1 cellular context compared by ENCODE assay signal in genomic region chr19:1253514-1254080, GRCh38.
TF ChIP-seq lines count a peak whose summit lies in the region.

No MANE protein-coding gene starts in this region.

TF ChIP-seq in HepG2, 621 proteins besides CTCF, POLR2A, EP300 and RAD21 (continued from another document and continues in another):
- TF ChIP-seq CEBPZ (IDR thresholded peaks at IDR 0.05; ENCODE audit: low read length) (no peak), HOXA5 (CRISPR knock-in tag; IDR thresholded peaks at IDR 0.05) (no peak; the same call in 1 of the 2 replicates), REPIN1 (CRISPR knock-in tag; IDR thresholded peaks at IDR 0.05; ENCODE audit: borderline replicate concordance, low read depth) (no peak; the same call in 1 of the 2 replicates), ATF7 (IDR thresholded peaks at IDR 0.05) (no peak), ATF7 (CRISPR knock-in tag; IDR thresholded peaks at IDR 0.05) (peak; percentile 12; the same call in 1 of the 2 replicates), SATB2 (CRISPR knock-in tag; IDR thresholded peaks at IDR 0.05) (no peak), TGIF2 (CRISPR knock-in tag; IDR thresholded peaks at IDR 0.05) (peak; percentile 51; the same call in 1 of the 2 replicates), MAF1 (CRISPR knock-in tag; IDR thresholded peaks at IDR 0.05; ENCODE audit: borderline replicate concordance) (no peak), MAFK (conservative IDR thresholded peaks at IDR 0.05 in 1 of 2, IDR thresholded peaks at IDR 0.05 in 1 of 2; ENCODE audit: low read length in 2 of 2) (no peak), ZNF790 (CRISPR knock-in tag; IDR thresholded peaks at IDR 0.05; ENCODE audit: borderline replicate concordance) (no peak), ZMAT5 (CRISPR knock-in tag; IDR thresholded peaks at IDR 0.05; ENCODE audit: borderline replicate concordance, low read depth) (no peak), RARA (CRISPR knock-in tag; IDR thresholded peaks at IDR 0.05) (peak; percentile 90), ARHGAP35 (CRISPR knock-in tag; IDR thresholded peaks at IDR 0.05; ENCODE audit: borderline replicate concordance) (no peak), ZUFSP (CRISPR knock-in tag; IDR thresholded peaks at IDR 0.05; ENCODE audit: borderline replicate concordance) (no peak), RFXAP (CRISPR knock-in tag; IDR thresholded peaks at IDR 0.05; ENCODE audit: borderline replicate concordance) (no peak), FOXC1 (CRISPR knock-in tag; IDR thresholded peaks at IDR 0.05; ENCODE audit: borderline replicate concordance) (peak; percentile 44; the same call in 1 of the 2 replicates), MEIS1 (CRISPR knock-in tag; IDR thresholded peaks at IDR 0.05; ENCODE audit: borderline replicate concordance) (no peak), AGO1 (IDR thresholded peaks at IDR 0.05; ENCODE audit: low read depth, low read length, poor library complexity, severe bottlenecking) (peak; percentile 32), TCF12 (IDR thresholded peaks at IDR 0.05) (no peak), TCF12 (CRISPR knock-in tag; IDR thresholded peaks at IDR 0.05) (0 out of 2 replicates have a peak, but pooled peaks have one; percentile 67), NFYC (CRISPR knock-in tag; IDR thresholded peaks at IDR 0.05) (no peak), ZSCAN30 (CRISPR knock-in tag; IDR thresholded peaks at IDR 0.05) (no peak), FOXA3 (CRISPR knock-in tag; IDR thresholded peaks at IDR 0.05) (peak; percentile 76), ZNF660 (CRISPR knock-in tag; IDR thresholded peaks at IDR 0.05; ENCODE audit: borderline replicate concordance, low read depth) (no peak), GRHL1 (CRISPR knock-in tag; conservative IDR thresholded peaks at IDR 0.05) (no peak), ZNF740 (CRISPR knock-in tag; IDR thresholded peaks at IDR 0.05) (no peak), CEBPG (CRISPR knock-in tag; IDR thresholded peaks at IDR 0.05) (no peak), ELF3 (CRISPR knock-in tag; IDR thresholded peaks at IDR 0.05) (peak; percentile 39; the same call in 1 of the 2 replicates), FOXP1 (IDR thresholded peaks at IDR 0.05) (no peak), FOXP1 (CRISPR knock-in tag; IDR thresholded peaks at IDR 0.05) (peak; percentile 66; the same call in 1 of the 2 replicates), PBX3 (CRISPR knock-in tag; IDR thresholded peaks at IDR 0.05; ENCODE audit: borderline replicate concordance) (no peak), TAF15 (IDR thresholded peaks at IDR 0.05; ENCODE audit: low read depth, low read length, poor library complexity, severe bottlenecking) (no peak), ZNF768 (CRISPR knock-in tag; IDR thresholded peaks at IDR 0.05) (no peak), ELK4 (CRISPR knock-in tag; IDR thresholded peaks at IDR 0.05; ENCODE audit: borderline replicate concordance) (no peak), NFE2L2 (IDR thresholded peaks at IDR 0.05; ENCODE audit: low read length) (no peak), ZNF7 (CRISPR knock-in tag; IDR thresholded peaks at IDR 0.05) (no peak), ZNF30 (CRISPR knock-in tag; IDR thresholded peaks at IDR 0.05) (no peak), ZNF709 (CRISPR knock-in tag; IDR thresholded peaks at IDR 0.05) (no peak), SOX5 (CRISPR knock-in tag; IDR thresholded peaks at IDR 0.05; ENCODE audit: borderline replicate concordance) (peak; percentile 78), PAXIP1 (CRISPR knock-in tag; conservative IDR thresholded peaks at IDR 0.05) (peak; percentile 92), ZNF263 (CRISPR knock-in tag; IDR thresholded peaks at IDR 0.05) (no peak; the same call in 1 of the 2 replicates), ZFP36L2 (CRISPR knock-in tag; IDR thresholded peaks at IDR 0.05) (no peak), ZNF232 (CRISPR knock-in tag; IDR thresholded peaks at IDR 0.05; ENCODE audit: borderline replicate concordance) (no peak), HOXA3 (CRISPR knock-in tag; IDR thresholded peaks at IDR 0.05) (no peak; the same call in 1 of the 2 replicates), ZKSCAN8 (CRISPR knock-in tag; IDR thresholded peaks at IDR 0.05; ENCODE audit: borderline replicate concordance) (no peak), ZFP41 (CRISPR knock-in tag; IDR thresholded peaks at IDR 0.05; ENCODE audit: borderline replicate concordance) (no peak), TCF7 (IDR thresholded peaks at IDR 0.05; ENCODE audit: low read depth) (peak; percentile 54), MIER2 (CRISPR knock-in tag; IDR thresholded peaks at IDR 0.05) (no peak), TRAFD1 (CRISPR knock-in tag; IDR thresholded peaks at IDR 0.05; ENCODE audit: borderline replicate concordance) (no peak), ZNF777 (CRISPR knock-in tag; IDR thresholded peaks at IDR 0.05) (no peak), GPN1 (CRISPR knock-in tag; IDR thresholded peaks at IDR 0.05; ENCODE audit: borderline replicate concordance) (no peak), MTERF4 (CRISPR knock-in tag; IDR thresholded peaks at IDR 0.05) (no peak), ZNF550 (CRISPR knock-in tag; IDR thresholded peaks at IDR 0.05; ENCODE audit: borderline replicate concordance) (no peak)
